In the genomic region with DNA sequence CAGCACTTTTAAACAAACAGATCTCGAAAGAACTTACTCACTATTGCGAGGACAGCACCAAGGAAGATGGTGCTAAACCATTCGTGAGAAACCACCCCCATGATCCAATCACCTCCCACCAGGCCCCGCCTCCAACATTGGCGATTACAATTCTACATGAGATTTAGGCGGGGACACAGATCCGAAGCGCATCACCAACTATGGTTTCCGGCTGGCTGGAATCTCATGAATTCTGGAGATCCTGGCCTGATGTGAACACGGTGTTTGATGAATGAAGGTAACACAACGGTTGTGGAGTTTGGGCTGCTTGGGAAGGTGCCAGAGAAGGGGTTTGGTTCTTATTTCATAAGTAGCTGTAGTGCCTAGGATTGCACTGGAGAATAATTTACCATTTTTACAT, we compare ENCODE assay signal across 19 cellular contexts.
"Had no signal": no experiment of that assay in that cellular context is flagged by ENCODE, and none has a peak within 500 bp of the region (broad histone marks: within the 10 kb centered on the region; RNA-seq: fewer than 3 reads in every experiment).

No MANE protein-coding gene starts in this region.

- H3K9me3 ChIP-seq: esophagus muscularis mucosa, gastroesophageal sphincter, heart left ventricle, left lung, lower lobe of right lung, mucosa of descending colon had no signal

- H3K4me2 ChIP-seq: hepatocyte had no signal

- H3K4me3 ChIP-seq: coronary artery, dorsolateral prefrontal cortex, esophagus muscularis mucosa, gastroesophageal sphincter, heart left ventricle, hepatocyte, left lung, lower lobe of right lung, mucosa of descending colon had no signal

- H3K36me3 ChIP-seq: esophagus muscularis mucosa, gastroesophageal sphincter, heart left ventricle, left lung, lower lobe of right lung had no signal

- ATAC-seq: foreskin keratinocyte, gastroesophageal sphincter, heart left ventricle, left cardiac atrium, left lung, left ventricle myocardium superior, lower lobe of right lung, mucosa of descending colon had no signal

- H3K27ac Mint-ChIP-seq: immature natural killer cell, mesothelial cell of epicardium had no signal

- H3K36me3 Mint-ChIP-seq: immature natural killer cell, mesothelial cell of epicardium had no signal

- H3K79me2 ChIP-seq: hepatocyte had no signal

- H2AFZ ChIP-seq: hepatocyte had no signal

- H3K27ac ChIP-seq: coronary artery, dorsolateral prefrontal cortex, esophagus muscularis mucosa, foreskin keratinocyte, gastroesophageal sphincter, heart left ventricle, hepatocyte, left lung, lower lobe of right lung had no signal

- H3K9me3 Mint-ChIP-seq: immature natural killer cell had no signal

- DNase-seq: dermis blood vessel endothelial cell; dorsolateral prefrontal cortex; effector CD4-positive, alpha-beta T cell; effector memory CD4-positive, alpha-beta T cell; foreskin keratinocyte; heart left ventricle; hypothalamus; immature natural killer cell; left cardiac atrium; left lung; left ventricle myocardium superior; lower lobe of right lung; mesenchymal stem cell; mucosa of descending colon had no signal

- H3K4me1 Mint-ChIP-seq: immature natural killer cell had no signal

- H3K4me1 ChIP-seq: esophagus muscularis mucosa, foreskin keratinocyte, gastroesophageal sphincter, heart left ventricle, left lung, lower lobe of right lung had no signal

- H3K4me3 Mint-ChIP-seq: immature natural killer cell, mesothelial cell of epicardium had no signal
